Comparison of ENCODE assay signal across 8 cellular contexts in genomic region chr15:31327674-31328424, GRCh38. TPM values are rescaled to one million over a fixed set of nuclear protein-coding genes. Genes with fewer than 3 reads are reported as not detected.
DNase-seq lines count a peak whose midpoint lies in the region; ATAC-seq, FAIRE-seq and TF ChIP-seq lines count a peak whose summit lies in the region.

No MANE protein-coding gene starts in this region.

- no peak for ATAC-seq in HG03520 (IDR thresholded peaks at IDR 0.05; ENCODE audit: unreplicated experiment)

- FAIRE-seq in H54 (lab: Jason Lieb, UNC) (no peak), frontal cortex (lab: Jason Lieb, UNC) (no peak)

- TF ChIP-seq CTCF in OCI-LY3 (IDR thresholded peaks at IDR 0.05; ENCODE audit: low read depth, low read length) (no peak), tibial artery (IDR thresholded peaks at IDR 0.05) (no peak)

- no peaks in the 10 kb centered on the region for H3K27me3 ChIP-seq in BLaER1 treated with 17β-estradiol and CSF1 and Interleukin-3, amounts not matched to agents 10 nM and 100 nM
- no peaks in the 10 kb centered on the region for H3K27me3 ChIP-seq in OCI-LY3 (ENCODE audit: low read depth, low read length)
- no peaks in the 10 kb centered on the region for H3K27me3 ChIP-seq in tibial artery

- peaks cover 47 to 55% (median 53%) of the 10 kb centered on the region in 11 experiments for H4K20me1 ChIP-seq in BLaER1 treated with 17β-estradiol and CSF1 and Interleukin-3, amounts not matched to agents 10 nM and 100 nM
- H4K20me1 ChIP-seq in OCI-LY3 (ENCODE audit: insufficient read depth, low read length): peaks cover 37% of the 10 kb centered on the region

- H3K4me2 ChIP-seq in BLaER1 treated with 17β-estradiol and CSF1 and Interleukin-3, amounts not matched to agents 10 nM and 100 nM: peak overlapping the region; percentile 88 to 98 (median 94)
- peak overlapping the region; percentile 80 for H3K4me2 ChIP-seq in OCI-LY3 (ENCODE audit: low read length)

- peaks cover 66% of the 10 kb centered on the region for H3K79me2 ChIP-seq in OCI-LY3 (ENCODE audit: low read length)

- no peak overlapping the region for H2AFZ ChIP-seq in OCI-LY3 (ENCODE audit: low read depth, low read length)

- H3K9me3 ChIP-seq in BLaER1 treated with 17β-estradiol and CSF1 and Interleukin-3, amounts not matched to agents 10 nM and 100 nM (replicated peaks in 1 of 11): no peaks in the 10 kb centered on the region
- H3K9me3 ChIP-seq in OCI-LY3 (ENCODE audit: insufficient read depth, low read length): no peaks in the 10 kb centered on the region
- no peaks in the 10 kb centered on the region for H3K9me3 ChIP-seq in tibial artery

- peak overlapping the region; percentile 88 to 97 (median 94) for H3K4me3 ChIP-seq in BLaER1 treated with 17β-estradiol and CSF1 and Interleukin-3, amounts not matched to agents 10 nM and 100 nM
- H3K4me3 ChIP-seq in OCI-LY3 (ENCODE audit: low read length) (peak overlapping the region; percentile 88), tibial artery (peak overlapping the region; percentile 66 to 89)

- TF ChIP-seq POLR2A in H54 (IDR thresholded peaks at IDR 0.05; ENCODE audit: low read depth, low read length): no peak

- intact Hi-C loops in tibial artery (cut with DNase I; ENCODE audit: low total_unique reads): loop anchor here (1.0 to 5.0 kb wide), 3 partner anchors 64 to 160 kb away; no protein-coding TSS in a partner anchor

- peak; percentile 54 for DNase-seq in H54 (ENCODE audit: insufficient read length, low spot score)
- DNase-seq in activated effector memory CD4-positive, alpha-beta T cell treated with anti-CD3 and anti-CD28 coated beads, Interleukin-2, amount 50 U/mL, for 16 hours: peak; percentile 92
- DNase-seq in frontal cortex (ENCODE audit: low spot score in 2 of 2): peak; percentile 70 to 79
- DNase-seq in nucleus accumbens (lab: John Stamatoyannopoulos, UW): peak in 29 of 56 donors; percentile 15 to 76 (median 43)
- peak; percentile 59 to 83 for DNase-seq in tibial artery

- peaks cover 0 to 33% (median 22%) of the 10 kb centered on the region in 11 experiments; a peak in 17 of 22 replicates for H3K36me3 ChIP-seq in BLaER1 treated with 17β-estradiol and CSF1 and Interleukin-3, amounts not matched to agents 10 nM and 100 nM
- H3K36me3 ChIP-seq in OCI-LY3 (replicated peaks; ENCODE audit: low read depth, low read length) (peaks cover 26% of the 10 kb centered on the region), tibial artery (no peaks in the 10 kb centered on the region)

- peak overlapping the region; percentile 81 to 98 (median 96) for H3K27ac ChIP-seq in BLaER1 treated with 17β-estradiol and CSF1 and Interleukin-3, amounts not matched to agents 10 nM and 100 nM
- H3K27ac ChIP-seq in OCI-LY3 (ENCODE audit: low read length): peak overlapping the region; percentile 94
- peak overlapping the region; percentile 90 to 98 for H3K27ac ChIP-seq in tibial artery

- H3K9ac ChIP-seq in BLaER1 treated with 17β-estradiol and CSF1 and Interleukin-3, amounts not matched to agents 10 nM and 100 nM: peak overlapping the region; percentile 91 to 98 (median 95)
- H3K9ac ChIP-seq in OCI-LY3 (ENCODE audit: low read length): peak overlapping the region; percentile 92

- H3K4me1 ChIP-seq in BLaER1 treated with 17β-estradiol and CSF1 and Interleukin-3, amounts not matched to agents 10 nM and 100 nM: peaks cover 56 to 67% (median 64%) of the 10 kb centered on the region in 10 experiments
- H3K4me1 ChIP-seq in OCI-LY3 (ENCODE audit: low read length) (peaks cover 57% of the 10 kb centered on the region), tibial artery (peaks cover 0 to 47% (median 32%) of the 10 kb centered on the region in 4 donors)

RNA-seq across cellular contexts. Expression of gene KLF13, which starts 1.2 kb away (rescaled TPM):
- 45.2 TPM for total RNA-seq in frontal cortex
